11 cellular contexts compared by ENCODE assay signal in genomic region chr6:138571585-138572199, GRCh38.
DNase-seq lines count a peak whose midpoint lies in the region; ATAC-seq, FAIRE-seq and TF ChIP-seq lines count a peak whose summit lies in the region.
"Had no signal": no experiment of that assay in that cellular context is flagged by ENCODE, and none has a peak within 500 bp of the region (broad histone marks: within the 10 kb centered on the region; RNA-seq: fewer than 3 reads in every experiment).

No MANE protein-coding gene starts in this region.

- H3K4me1 ChIP-seq in ascending aorta: peaks cover 0 to 3% of the 10 kb centered on the region in 2 donors
- H3K4me1 ChIP-seq in iPS-18a (ENCODE audit: control insufficient read depth, low read depth, low read length): peaks cover 26% of the 10 kb centered on the region
- peaks cover 9 to 11% of the 10 kb centered on the region in 2 donors for H3K4me1 ChIP-seq in gastrocnemius medialis

- peak overlapping the region; percentile 42 for H3K4me3 ChIP-seq in H7 (ENCODE audit: insufficient read depth, low read depth, low read length)
- H3K4me3 ChIP-seq in ascending aorta: peak overlapping the region; percentile 36 to 61
- peak overlapping the region; percentile 73 for H3K4me3 ChIP-seq in iPS-18a (ENCODE audit: low read length)
- H3K4me3 ChIP-seq in gastrocnemius medialis: peak overlapping the region; percentile 47 to 63 (median 48)

- H3K36me3 ChIP-seq in H7 (replicated peaks; ENCODE audit: control insufficient read depth, insufficient read depth, low read length) (no peaks in the 10 kb centered on the region), ascending aorta (no peaks in the 10 kb centered on the region), iPS-18a (ENCODE audit: control insufficient read depth, low read depth, low read length) (no peaks in the 10 kb centered on the region), gastrocnemius medialis (no peaks in the 10 kb centered on the region)

- FAIRE-seq in GM12891 (lab: Jason Lieb, UNC): no peak

- no peaks in the 10 kb centered on the region for H3K27me3 ChIP-seq in H7 (ENCODE audit: control insufficient read depth, insufficient read depth, low read length)
- no peaks in the 10 kb centered on the region for H3K27me3 ChIP-seq in ascending aorta
- H3K27me3 ChIP-seq in iPS-18a (ENCODE audit: control insufficient read depth, insufficient read depth, low read length): peaks cover 7% of the 10 kb centered on the region
- H3K27me3 ChIP-seq in gastrocnemius medialis: peaks cover 0 to 8% (median 0%) of the 10 kb centered on the region in 3 donors

- DNase-seq in H7 (no peak), ascending aorta (ENCODE audit: low spot score in 2 of 2) (no peak), gastrocnemius medialis (no peak), nucleus accumbens (lab: John Stamatoyannopoulos, UW) (no peak), GM12891 (ENCODE audit: insufficient read length, low spot score) (no peak)
- no peak for DNase-seq in activated CD4-positive, alpha-beta T cell treated with anti-CD3 and anti-CD28 coated beads, Interleukin-2, amount 50 U/mL, for 4 hours
- no peak for DNase-seq in activated T-cell treated with anti-CD3 and anti-CD28 coated beads, Interleukin-2, amount 50 U/mL, for 72 hours
- DNase-seq: activated CD8-positive, alpha-beta memory T cell treated with anti-CD3 and anti-CD28 coated beads, Interleukin-2, amount 10 ng/mL, durations not matched to agents 7 days and 5 days had no signal

- peak overlapping the region in 1 of 2 donors; percentile 57 for H3K4me3 Mint-ChIP-seq in activated T-cell treated with anti-CD3 and anti-CD28 coated beads, Interleukin-2, amount 50 U/mL, for 72 hours
- H3K4me3 Mint-ChIP-seq: activated CD8-positive, alpha-beta memory T cell treated with anti-CD3 and anti-CD28 coated beads, Interleukin-2, amount 10 ng/mL, durations not matched to agents 7 days and 5 days; IgD-negative memory B cell had no signal

- peaks cover 23% of the 10 kb centered on the region for H3K27me3 Mint-ChIP-seq in activated T-cell treated with anti-CD3 and anti-CD28 coated beads, Interleukin-2, amount 50 U/mL, for 72 hours (ENCODE audit: low read depth)

- peak overlapping the region; percentile 78 for H3K9ac ChIP-seq in iPS-18a (ENCODE audit: low read length)

- no peak overlapping the region for H3K27ac Mint-ChIP-seq in activated T-cell treated with anti-CD3 and anti-CD28 coated beads, Interleukin-2, amount 50 U/mL, for 72 hours
- H3K27ac Mint-ChIP-seq: activated CD8-positive, alpha-beta memory T cell treated with anti-CD3 and anti-CD28 coated beads, Interleukin-2, amount 10 ng/mL, durations not matched to agents 7 days and 5 days; IgD-negative memory B cell had no signal

- H3K27ac ChIP-seq in ascending aorta (no peak overlapping the region), iPS-18a (ENCODE audit: low read length) (no peak overlapping the region), gastrocnemius medialis (peak overlapping the region in 1 of 4 donors; percentile 38)
- H3K27ac ChIP-seq: epithelial cell of prostate had no signal

- no peaks in the 10 kb centered on the region for H3K9me3 ChIP-seq in ascending aorta
- H3K9me3 ChIP-seq in iPS-18a (ENCODE audit: control insufficient read depth, low read depth, low read length): no peaks in the 10 kb centered on the region
- no peaks in the 10 kb centered on the region for H3K9me3 ChIP-seq in gastrocnemius medialis

- intact Hi-C loops in ascending aorta (cut with DNase I) (no loop called here), gastrocnemius medialis (cut with DNase I; ENCODE audit: low total_unique reads) (no loop called here)

- peak in 1 of 2 donors; percentile 16 for ATAC-seq in gastrocnemius medialis
- ATAC-seq in activated T-cell treated with anti-CD3 and anti-CD28 coated beads, Interleukin-2, amount 50 U/mL, for 72 hours (replicated peaks in 1 of 2): no peak
- ATAC-seq: activated CD8-positive, alpha-beta memory T cell treated with anti-CD3 and anti-CD28 coated beads, Interleukin-2, amount 10 ng/mL, durations not matched to agents 7 days and 5 days had no signal

- TF ChIP-seq CTCF in ascending aorta (IDR thresholded peaks at IDR 0.05): no peak
- no peak for TF ChIP-seq CTCF in gastrocnemius medialis (IDR thresholded peaks at IDR 0.05 in 4 of 5, conservative IDR thresholded peaks at IDR 0.05 in 1 of 5)

- no peaks in the 10 kb centered on the region for H3K36me3 Mint-ChIP-seq in activated T-cell treated with anti-CD3 and anti-CD28 coated beads, Interleukin-2, amount 50 U/mL, for 72 hours (ENCODE audit: insufficient read depth in 2 of 2)
- H3K36me3 Mint-ChIP-seq: activated CD8-positive, alpha-beta memory T cell treated with anti-CD3 and anti-CD28 coated beads, Interleukin-2, amount 10 ng/mL, durations not matched to agents 7 days and 5 days; IgD-negative memory B cell had no signal

- no peaks in the 10 kb centered on the region for H3K4me1 Mint-ChIP-seq in activated T-cell treated with anti-CD3 and anti-CD28 coated beads, Interleukin-2, amount 50 U/mL, for 72 hours (ENCODE audit: low read depth)
- H3K4me1 Mint-ChIP-seq: activated CD8-positive, alpha-beta memory T cell treated with anti-CD3 and anti-CD28 coated beads, Interleukin-2, amount 10 ng/mL, durations not matched to agents 7 days and 5 days had no signal

- H3K9me3 Mint-ChIP-seq in activated T-cell treated with anti-CD3 and anti-CD28 coated beads, Interleukin-2, amount 50 U/mL, for 72 hours: no peaks in the 10 kb centered on the region
- H3K9me3 Mint-ChIP-seq: IgD-negative memory B cell had no signal

- in situ Hi-C loops in gastrocnemius medialis (cut with MboI; ENCODE audit: low sequenced_read_pairs in 4 of 4): no loop called here

- TF ChIP-seq POLR2A in gastrocnemius medialis (IDR thresholded peaks at IDR 0.05) (no peak), GM12891 (IDR thresholded peaks at IDR 0.05; ENCODE audit: low read depth, low read length) (no peak)

TF ChIP-seq in GM12891, 5 proteins besides CTCF, POLR2A, EP300 and RAD21:
- TF ChIP-seq PAX5 (IDR thresholded peaks at IDR 0.05; ENCODE audit: insufficient read depth, low read length, severe bottlenecking): no peak
- no peak for TF ChIP-seq TAF1 (IDR thresholded peaks at IDR 0.05; ENCODE audit: low read depth, low read length)
- no peak for TF ChIP-seq POU2F2 (IDR thresholded peaks at IDR 0.05; ENCODE audit: low read depth, low read length)
- TF ChIP-seq SPI1 (IDR thresholded peaks at IDR 0.05; ENCODE audit: low read depth, low read length): no peak
